22 cellular contexts compared by ENCODE assay signal in the genomic region with DNA sequence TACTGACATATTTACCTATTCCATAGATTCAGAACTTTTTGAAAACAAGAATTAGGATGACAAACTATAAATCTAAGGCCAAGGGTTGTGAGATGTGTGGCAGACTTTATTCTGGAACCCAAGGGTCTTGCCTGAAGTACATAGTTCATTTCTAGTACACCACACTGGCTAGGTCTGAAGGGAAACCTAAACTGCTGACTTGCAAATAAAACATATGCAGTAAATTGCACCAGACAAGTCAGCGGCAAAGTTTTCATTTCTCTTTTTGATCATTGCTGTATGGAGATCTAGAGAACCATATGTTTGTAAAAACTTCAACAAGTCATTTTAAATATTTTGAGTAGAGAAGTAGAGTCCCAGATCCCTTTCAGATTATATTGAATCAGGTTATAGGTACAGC. TPM values are rescaled to one million over a fixed set of nuclear protein-coding genes. Genes with fewer than 3 reads are reported as not detected.
"Had no signal": no experiment of that assay in that cellular context is flagged by ENCODE, and none has a peak within 500 bp of the region (broad histone marks: within the 10 kb centered on the region; RNA-seq: fewer than 3 reads in every experiment).

No MANE protein-coding gene starts in this region.

- H3K9me2 ChIP-seq: SK-N-SH had no signal

- H3K9me3 ChIP-seq: SK-N-SH had no signal

- ATAC-seq: T-cell had no signal

- DNase-seq: Kasumi-1, MV-4-11, NCI-H1048, NCI-H1105, NCI-H1417, NCI-H1436 treated with DMSO at 0.1 percent for 48 hours, NCI-H1694 treated with DMSO at 0.1 percent for 48 hours, NCI-H1930, NCI-H2081, NCI-H2107, NCI-H2227 treated with DMSO at 0.1 percent for 48 hours, NCI-H524, NCI-H526 treated with DMSO at 0.1 percent for 48 hours, NCI-H748 treated with DMSO at 0.1 percent for 48 hours, SHP77, SK-N-SH, SW 1271, T-cell had no signal

- H3K27ac ChIP-seq: KMS-11, RWPE1 had no signal

- FAIRE-seq: RCC 7860 had no signal

- H3K4me2 ChIP-seq: KMS-11, SK-N-SH had no signal

- H3K9ac ChIP-seq: KMS-11, SK-N-SH had no signal

RNA-seq across cellular contexts. Expression of a gene that starts 43.9 kb away (rescaled TPM):
- total RNA-seq: HT1080 had no signal
